Comparison of ENCODE assay signal across 31 cellular contexts in the genomic region with DNA sequence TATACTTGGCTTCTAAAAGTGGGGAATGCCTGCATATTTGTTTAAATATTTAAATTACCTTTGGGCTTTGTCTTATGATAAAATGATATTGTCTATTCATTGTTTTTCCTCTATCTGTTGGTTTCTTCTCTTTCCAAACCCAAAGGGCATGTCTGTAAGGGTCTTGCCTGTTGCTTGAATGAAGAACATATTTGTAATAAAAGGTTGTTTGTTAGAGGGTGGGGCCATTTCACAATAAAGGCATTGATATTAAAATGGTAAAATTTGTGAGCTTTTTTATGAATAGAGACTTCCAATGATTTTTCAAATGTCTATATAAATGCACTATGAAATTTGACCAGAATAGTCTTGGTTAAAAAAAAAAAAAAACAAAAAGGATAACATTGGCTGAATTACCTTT.
"Had no signal": no experiment of that assay in that cellular context is flagged by ENCODE, and none has a peak within 500 bp of the region (broad histone marks: within the 10 kb centered on the region; RNA-seq: fewer than 3 reads in every experiment).

No MANE protein-coding gene starts in this region.

- H3K27me3 ChIP-seq: adrenal gland, ascending aorta, body of pancreas, brain microvascular endothelial cell, breast epithelium, cardiac muscle cell had no signal

- H3K4me1 ChIP-seq: adrenal gland, ascending aorta, breast epithelium had no signal

- ATAC-seq: activated naive CD4-positive, alpha-beta T cell treated with anti-CD3 and anti-CD28 coated beads, Interleukin-2, amount 50 U/mL, for 72 hours; activated naive CD8-positive, alpha-beta T cell treated with anti-CD3 and anti-CD28 coated beads, Interleukin-2, amount 50 U/mL, for 24 hours; activated T-cell treated with anti-CD3 and anti-CD28 coated beads, Interleukin-2, amount 50 U/mL, for 4 hours; activated T-cell treated with anti-CD3 and anti-CD28 coated beads, Interleukin-2, amount 50 U/mL, for 72 hours; activated T-helper 17 cell treated with anti-CD3 and anti-CD28 coated beads, Interleukin-2, amount 50 U/mL, for 72 hours; body of pancreas had no signal

- H3K9me3 ChIP-seq: adrenal gland, ascending aorta, body of pancreas, breast epithelium had no signal

- DNase-seq: activated effector memory CD4-positive, alpha-beta T cell treated with anti-CD3 and anti-CD28 coated beads, Interleukin-2, amount 50 U/mL, for 16 hours; activated effector memory CD4-positive, alpha-beta T cell treated with Interleukin-2 at 50 U/mL for 16 hours; activated gamma-delta T cell; activated gamma-delta T cell treated with Interleukin-2 at 50 U/mL for 16 hours; activated naive CD4-positive, alpha-beta T cell; activated naive CD4-positive, alpha-beta T cell treated with anti-CD3 and anti-CD28 coated beads for 36 hours; activated naive CD4-positive, alpha-beta T cell treated with anti-CD3 and anti-CD28 coated beads, Interleukin-2, amount 10 ng/mL, durations not matched to agents 7 days and 5 days; activated naive CD4-positive, alpha-beta T cell treated with anti-CD3 and anti-CD28 coated beads, Interleukin-2, amount 50 U/mL, for 16 hours; activated naive CD4-positive, alpha-beta T cell treated with Interleukin-2 at 50 U/mL for 16 hours; activated naive CD8-positive, alpha-beta T cell treated with anti-CD3 and anti-CD28 coated beads for 36 hours; activated naive CD8-positive, alpha-beta T cell treated with anti-CD3 and anti-CD28 coated beads, Interleukin-2, amount 10 ng/mL, durations not matched to agents 7 days and 5 days; activated naive CD8-positive, alpha-beta T cell treated with anti-CD3 and anti-CD28 coated beads, Interleukin-2, amount 50 U/mL, for 24 hours; activated T-cell treated with anti-CD3 and anti-CD28 coated beads, Interleukin-2, amount 50 U/mL, for 24 hours; activated T-cell treated with anti-CD3 and anti-CD28 coated beads, Interleukin-2, amount 50 U/mL, for 4 hours; activated T-cell treated with anti-CD3 and anti-CD28 coated beads, Interleukin-2, amount 50 U/mL, for 48 hours; activated T-cell treated with anti-CD3 and anti-CD28 coated beads, Interleukin-2, amount 50 U/mL, for 72 hours; adrenal gland; amniotic stem cell; amygdala; anterior cingulate cortex; aorta; body of pancreas; brain microvascular endothelial cell; caudate nucleus; central memory CD4-positive, alpha-beta T cell; cerebellar nuclear complex had no signal

- H3K4me3 ChIP-seq: adrenal gland, ascending aorta, body of pancreas, breast epithelium, cardiac muscle cell had no signal

- H3K27ac ChIP-seq: adrenal gland, ascending aorta, body of pancreas, brain microvascular endothelial cell, breast epithelium, cardiac muscle cell had no signal

- H3K36me3 ChIP-seq: adrenal gland, ascending aorta, brain microvascular endothelial cell, breast epithelium, cardiac muscle cell had no signal
